ENCODE assay signal across 13 cellular contexts in genomic region chr17:17557796-17558195, GRCh38.
"Had no signal": no experiment of that assay in that cellular context is flagged by ENCODE, and none has a peak within 500 bp of the region (broad histone marks: within the 10 kb centered on the region; RNA-seq: fewer than 3 reads in every experiment).

No MANE protein-coding gene starts in this region.

- H3K4me3 ChIP-seq: lower lobe of right lung, tibial nerve, vagina had no signal

- H3K9me3 ChIP-seq: lower lobe of right lung, tibial nerve, vagina had no signal

- H3K4me1 ChIP-seq: tibial nerve, vagina had no signal

- H3K36me3 ChIP-seq: brain microvascular endothelial cell, lower lobe of right lung, tibial nerve, vagina had no signal

- ATAC-seq: activated naive CD4-positive, alpha-beta T cell treated with anti-CD3 and anti-CD28 coated beads, Interleukin-2, amount 50 U/mL, for 72 hours; esophagus mucosa; lower lobe of right lung; natural killer cell had no signal

- H3K27ac ChIP-seq: brain microvascular endothelial cell, lower lobe of right lung, tibial nerve, vagina had no signal

- DNase-seq: activated effector memory CD4-positive, alpha-beta T cell treated with anti-CD3 and anti-CD28 coated beads, Interleukin-2, amount 50 U/mL, for 16 hours; activated T-cell treated with anti-CD3 and anti-CD28 coated beads, Interleukin-2, amount 50 U/mL, for 1 hour; amniotic stem cell; brain microvascular endothelial cell; kidney glomerular epithelial cell; lower lobe of right lung; natural killer cell; stimulated activated CD4-positive, alpha-beta T cell treated with anti-CD3 and anti-CD28 coated beads, Interleukin-15, amount 100 ng/mL, for 24 hours; stimulated activated CD4-positive, alpha-beta T cell treated with anti-CD3 and anti-CD28 coated beads, Interleukin-4, amount 100 ng/mL, for 24 hours had no signal

- H3K27me3 ChIP-seq: brain microvascular endothelial cell, tibial nerve, vagina had no signal
